12 cellular contexts compared by ENCODE assay signal in genomic region chr5:178774866-178775539, GRCh38. TPM values are rescaled to one million over a fixed set of nuclear protein-coding genes. Genes with fewer than 3 reads are reported as not detected.
DNase-seq lines count a peak whose midpoint lies in the region; ATAC-seq and TF ChIP-seq lines count a peak whose summit lies in the region.
"Had no signal": no experiment of that assay in that cellular context is flagged by ENCODE, and none has a peak within 500 bp of the region (broad histone marks: within the 10 kb centered on the region; RNA-seq: fewer than 3 reads in every experiment).

No MANE protein-coding gene starts in this region.

- H3K4me3 ChIP-seq in Caco-2 (ENCODE audit: low read depth, low read length) (no peak overlapping the region), gastroesophageal sphincter (no peak overlapping the region)

- no peaks in the 10 kb centered on the region for H3K36me3 Mint-ChIP-seq in Caco-2 (ENCODE audit: insufficient read depth, unreplicated experiment)
- H3K36me3 Mint-ChIP-seq in neural crest cell (ENCODE audit: low read depth) = no peaks in the 10 kb centered on the region
- no peaks in the 10 kb centered on the region for H3K36me3 Mint-ChIP-seq in stimulated activated memory B cell treated with anti-CD40 and anti-IgM and Interleukin-4, amounts not matched to agents 10 μg/mL and 1 μg/mL and 100 μg/mL, for 72 hours
- H3K36me3 Mint-ChIP-seq: CD8-positive, alpha-beta memory T cell had no signal

- H3K27me3 Mint-ChIP-seq in Caco-2 (ENCODE audit: insufficient read depth, unreplicated experiment) (no peaks in the 10 kb centered on the region), neural crest cell (ENCODE audit: low read depth) (no peaks in the 10 kb centered on the region)
- peaks cover 17% of the 10 kb centered on the region for H3K27me3 Mint-ChIP-seq in stimulated activated memory B cell treated with anti-CD40 and anti-IgM and Interleukin-4, amounts not matched to agents 10 μg/mL and 1 μg/mL and 100 μg/mL, for 72 hours

- H3K4me1 ChIP-seq in Caco-2 = peaks cover 23% of the 10 kb centered on the region
- no peaks in the 10 kb centered on the region for H3K4me1 ChIP-seq in gastroesophageal sphincter
- H3K4me1 ChIP-seq: BE2C had no signal

- H3K4me1 Mint-ChIP-seq in Caco-2 (ENCODE audit: low read depth, unreplicated experiment) (peaks cover 19% of the 10 kb centered on the region), neural crest cell (no peaks in the 10 kb centered on the region)
- no peaks in the 10 kb centered on the region for H3K4me1 Mint-ChIP-seq in stimulated activated memory B cell treated with anti-CD40 and anti-IgM and Interleukin-4, amounts not matched to agents 10 μg/mL and 1 μg/mL and 100 μg/mL, for 72 hours
- H3K4me1 Mint-ChIP-seq: CD8-positive, alpha-beta memory T cell had no signal

- CTCF ChIA-PET in Caco-2 (lab: Charles Lee) = no interaction called here

- H3K9me3 Mint-ChIP-seq in Caco-2 (ENCODE audit: unreplicated experiment) = no peaks in the 10 kb centered on the region
- no peaks in the 10 kb centered on the region for H3K9me3 Mint-ChIP-seq in neural crest cell
- no peaks in the 10 kb centered on the region for H3K9me3 Mint-ChIP-seq in stimulated activated memory B cell treated with anti-CD40 and anti-IgM and Interleukin-4, amounts not matched to agents 10 μg/mL and 1 μg/mL and 100 μg/mL, for 72 hours
- H3K9me3 Mint-ChIP-seq: CD8-positive, alpha-beta memory T cell had no signal

- H3K27ac ChIP-seq in gastroesophageal sphincter = no peak overlapping the region

- no peak for TF ChIP-seq CTCF in Caco-2 (IDR thresholded peaks at IDR 0.05; ENCODE audit: insufficient read depth in 1 of 2, low read depth in 1 of 2, low read length in 1 of 2, severe bottlenecking in 1 of 2, unreplicated experiment in 1 of 2)
- TF ChIP-seq CTCF in gastroesophageal sphincter (IDR thresholded peaks at IDR 0.05) = no peak
- TF ChIP-seq CTCF in neural crest cell (conservative IDR thresholded peaks at IDR 0.05) = no peak

- H3K27ac Mint-ChIP-seq in Caco-2 (ENCODE audit: unreplicated experiment) = peak overlapping the region; percentile 17
- peak overlapping the region; percentile 86 for H3K27ac Mint-ChIP-seq in neural crest cell (ENCODE audit: unreplicated experiment)
- no peak overlapping the region for H3K27ac Mint-ChIP-seq in stimulated activated memory B cell treated with anti-CD40 and anti-IgM and Interleukin-4, amounts not matched to agents 10 μg/mL and 1 μg/mL and 100 μg/mL, for 72 hours
- H3K27ac Mint-ChIP-seq: CD8-positive, alpha-beta memory T cell had no signal

- H3K9me3 ChIP-seq in Caco-2 = peaks cover 5% of the 10 kb centered on the region; the same call in 1 of the 2 replicates
- no peaks in the 10 kb centered on the region for H3K9me3 ChIP-seq in gastroesophageal sphincter
- H3K9me3 ChIP-seq: BE2C had no signal

- POLR2A ChIA-PET in Caco-2 (lab: Charles Lee) = no interaction called here

- no peak for TF ChIP-seq POLR2A in gastroesophageal sphincter (IDR thresholded peaks at IDR 0.05)

- H3K36me3 ChIP-seq in Caco-2 (ENCODE audit: control insufficient read depth, insufficient read depth, low read length) (no peaks in the 10 kb centered on the region), gastroesophageal sphincter (no peaks in the 10 kb centered on the region)

- WGBS in gastroesophageal sphincter (ENCODE audit: low coverage in 1 of 2), 2 donors = no CpG with 5 or more reads among the region's 22 CpGs

- H3K27me3 ChIP-seq in Caco-2 (replicated peaks; ENCODE audit: control insufficient read depth, insufficient read depth, low read length) (no peaks in the 10 kb centered on the region), gastroesophageal sphincter (no peaks in the 10 kb centered on the region)
- H3K27me3 ChIP-seq: BE2C had no signal

- ATAC-seq in gastroesophageal sphincter = peak; percentile 13
- peak; percentile 25 for ATAC-seq in stimulated activated memory B cell treated with anti-CD40 and anti-IgM and Interleukin-4, amounts not matched to agents 10 μg/mL and 1 μg/mL and 100 μg/mL, for 72 hours
- no peak for ATAC-seq in Right ventricle myocardium superior (ENCODE audit: poor library complexity)
- no peak for ATAC-seq in GM19351 (IDR thresholded peaks at IDR 0.05; ENCODE audit: unreplicated experiment)
- ATAC-seq: HepG2 had no signal

- intact Hi-C loops in Caco-2 (cut with micrococcal nuclease; ENCODE audit: unreplicated experiment) = no loop called here
- intact Hi-C loops in Right ventricle myocardium superior (cut with DNase I) = no loop called here

- TF ChIP-seq EP300 in gastroesophageal sphincter (IDR thresholded peaks at IDR 0.05) = no peak

- BruUV-seq in Caco-2 (replicated peaks; lab: Mats Ljungman, UMichigan) = no TSS peak

- H3K4me3 Mint-ChIP-seq in Caco-2 (ENCODE audit: unreplicated experiment) (no peak overlapping the region), neural crest cell (no peak overlapping the region)
- no peak overlapping the region for H3K4me3 Mint-ChIP-seq in stimulated activated memory B cell treated with anti-CD40 and anti-IgM and Interleukin-4, amounts not matched to agents 10 μg/mL and 1 μg/mL and 100 μg/mL, for 72 hours
- H3K4me3 Mint-ChIP-seq: H9 had no signal

- no peak for DNase-seq in Caco-2
- no peak for DNase-seq in neural crest cell (ENCODE audit: low read depth, low spot score)
- no peak for DNase-seq in occipital lobe (lab: John Stamatoyannopoulos, UW)
- DNase-seq in Right ventricle myocardium superior = no peak
- DNase-seq: BE2C; CD8-positive, alpha-beta memory T cell; GOT3; H9 had no signal

RNA-seq across cellular contexts. Expression of gene ZNF354A, which starts 44.5 kb away (rescaled TPM):
- 10.5 and 11.8 TPM in 2 replicates for total RNA-seq in Caco-2 (2022)
- 10 to 100 TPM; 14.3 to 36.9 (median 18.5) TPM for total RNA-seq in gastroesophageal sphincter
- total RNA-seq in neural crest cell = 18.8 and 19.6 TPM in 2 replicates
- 18.6 TPM for total RNA-seq in occipital lobe
- total RNA-seq in Right ventricle myocardium superior = 7.7 TPM

Comparison
In these comparisons a context has a peak if more than half of its experiments do, and no peak if none do; other contexts are left out.
1. ATAC-seq: peak in gastroesophageal sphincter (single experiment) and stimulated activated memory B cell treated with anti-CD40 and anti-IgM and Interleukin-4, amounts not matched to agents 10 μg/mL and 1 μg/mL and 100 μg/mL, for 72 hours (single experiment); none in Right ventricle myocardium superior (single experiment) and GM19351 (single experiment).